ENCODE assay signal across 7 cellular contexts in genomic region chr3:12993623-12994356, GRCh38.
A peak's percentile ranks its signal among the peaks of the same experiment; 100 is the strongest.
DNase-seq lines count a peak whose midpoint lies in the region; TF ChIP-seq lines count a peak whose summit lies in the region.

No MANE protein-coding gene starts in this region.

- H3K4me1 Mint-ChIP-seq in activated naive CD8-positive, alpha-beta T cell treated with anti-CD3 and anti-CD28 coated beads for 36 hours = peaks cover 51% of the 10 kb centered on the region

- H3K4me3 Mint-ChIP-seq in activated naive CD8-positive, alpha-beta T cell treated with anti-CD3 and anti-CD28 coated beads for 36 hours = peak overlapping the region; percentile 86

- H3K27me3 ChIP-seq in HL-60 (ENCODE audit: insufficient read depth, poor library complexity, severe bottlenecking) (peaks cover 13% of the 10 kb centered on the region), iPS DF 6.9 (ENCODE audit: control insufficient read depth, insufficient read depth, low read length) (0 out of 2 replicates have a peak, but pooled peaks cover 2% of the 10 kb centered on the region)

- H3K27ac ChIP-seq in HL-60 (replicated peaks) (peak overlapping the region; percentile 59), iPS DF 6.9 (ENCODE audit: low read length) (no peak overlapping the region), skin epidermis (peak overlapping the region in 20 of 21 experiments; percentile 10 to 84 (median 68))

- no peaks in the 10 kb centered on the region for H3K27me3 Mint-ChIP-seq in activated naive CD8-positive, alpha-beta T cell treated with anti-CD3 and anti-CD28 coated beads for 36 hours

- no peaks in the 10 kb centered on the region for H3K9me3 Mint-ChIP-seq in activated naive CD8-positive, alpha-beta T cell treated with anti-CD3 and anti-CD28 coated beads for 36 hours

- H3K9me3 ChIP-seq in iPS DF 6.9 (ENCODE audit: control insufficient read depth, insufficient read depth, low read length) = no peaks in the 10 kb centered on the region

- no peak overlapping the region for H3K27ac Mint-ChIP-seq in activated naive CD8-positive, alpha-beta T cell treated with anti-CD3 and anti-CD28 coated beads for 36 hours

- no CpG with 5 or more reads among the region's 107 CpGs for WGBS in iPS DF 6.9 (ENCODE audit: insufficient coverage, insufficient read length)

- peak overlapping the region; percentile 58 for H3K4me3 ChIP-seq in GM12875 (ENCODE audit: low read depth, low read length)
- H3K4me3 ChIP-seq in HL-60 (replicated peaks; ENCODE audit: insufficient read depth, low read length) = peak overlapping the region; percentile 69
- peak overlapping the region; percentile 66; the same call in 1 of the 2 replicates for H3K4me3 ChIP-seq in iPS DF 6.9 (ENCODE audit: low read length)
- peak overlapping the region; percentile 51 to 68 (median 59) for H3K4me3 ChIP-seq in skin epidermis

- TF ChIP-seq CTCF in GM12875 (IDR thresholded peaks at IDR 0.05; ENCODE audit: borderline replicate concordance, insufficient read depth, low read depth, low read length) (no peak), HL-60 (IDR thresholded peaks at IDR 0.05; ENCODE audit: insufficient read depth, low read length) (no peak)

- peaks cover 8% of the 10 kb centered on the region for H3K4me1 ChIP-seq in iPS DF 6.9 (ENCODE audit: control insufficient read depth, insufficient read depth, low read length)

- peaks cover 11% of the 10 kb centered on the region for H3K36me3 Mint-ChIP-seq in activated naive CD8-positive, alpha-beta T cell treated with anti-CD3 and anti-CD28 coated beads for 36 hours

- DNase-seq in HL-60 (ENCODE audit: low read depth in 1 of 2, low spot score in 1 of 2) = no peak
- DNase-seq in activated naive CD8-positive, alpha-beta T cell treated with anti-CD3 and anti-CD28 coated beads for 36 hours = peak; percentile 37
- DNase-seq in iPS DF 6.9 (ENCODE audit: low read depth, low spot score) = no peak
- DNase-seq in SIG-M5 (lab: John Stamatoyannopoulos, UW) = no peak
- no peak for DNase-seq in NCI-H226

- H3K36me3 ChIP-seq in iPS DF 6.9 (ENCODE audit: control insufficient read depth, insufficient read depth, low read length) = no peaks in the 10 kb centered on the region
